ENCODE assay signal across 13 cellular contexts in the genomic region with DNA sequence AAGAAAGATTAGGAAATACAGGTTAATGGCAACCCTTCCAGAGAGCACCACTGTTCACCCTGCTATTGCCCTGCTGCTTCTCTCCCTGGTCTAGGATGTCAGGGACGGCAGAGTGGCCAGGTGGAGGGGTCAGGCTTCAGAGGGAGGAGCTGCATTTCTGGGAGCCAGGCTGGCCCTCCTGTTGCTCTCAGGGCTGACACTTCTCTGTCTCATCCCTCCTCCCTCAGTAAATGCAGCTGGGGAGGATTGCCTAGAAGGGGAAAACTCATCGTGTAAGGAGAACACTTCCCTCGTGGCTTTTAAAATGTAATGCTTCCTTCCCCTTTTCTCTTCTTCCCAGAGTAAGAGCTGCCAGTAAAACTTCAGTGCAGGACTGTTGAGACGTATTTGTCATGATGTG. TPM values are rescaled to one million over a fixed set of nuclear protein-coding genes. Genes with fewer than 3 reads are reported as not detected.
DNase-seq lines count a peak whose midpoint lies in the region; ATAC-seq, FAIRE-seq and TF ChIP-seq lines count a peak whose summit lies in the region.
"Had no signal": no experiment of that assay in that cellular context is flagged by ENCODE, and none has a peak within 500 bp of the region (broad histone marks: within the 10 kb centered on the region; RNA-seq: fewer than 3 reads in every experiment).

No MANE protein-coding gene starts in this region.

- peak overlapping the region in 6 of 7 donors; percentile 9 to 76 (median 48) for H3K27ac Mint-ChIP-seq in CD4-positive, alpha-beta memory T cell
- peak overlapping the region; percentile 54 to 87 (median 73) for H3K27ac Mint-ChIP-seq in nephron

- H3K36me3 ChIP-seq in CD4-positive, alpha-beta memory T cell (ENCODE audit: insufficient read depth, low read length): no peaks in the 10 kb centered on the region
- H3K36me3 ChIP-seq in BE2C: no peaks in the 10 kb centered on the region
- H3K36me3 ChIP-seq: pancreas had no signal

- CTCF ChIA-PET in CD4-positive, alpha-beta memory T cell (lab: Charles Lee; ENCODE audit: partially characterized antibody): interaction anchor here (1.1 to 2.7 kb wide), 4 partner anchors 13 to 17 kb away, joined by 3 to 7 read pairs (median 3); no protein-coding TSS in a partner anchor

- intact Hi-C loops in CD4-positive, alpha-beta memory T cell (cut with micrococcal nuclease): no loop called here

- ATAC-seq in GM19463 (IDR thresholded peaks at IDR 0.05; ENCODE audit: unreplicated experiment) (no peak), GM21526 (IDR thresholded peaks at IDR 0.05; ENCODE audit: low FRiP score, unreplicated experiment) (no peak)

- DNase-seq in CD4-positive, alpha-beta memory T cell: no peak
- DNase-seq in KBM-7 (peak; percentile 67), cerebellar cortex (ENCODE audit: low spot score) (peak; percentile 56), frontal cortex (ENCODE audit: low spot score in 2 of 2) (no peak), BE2C (no peak)
- DNase-seq: DND-41, NCI-H146, pancreas, RPMI8226 had no signal

- no peaks in the 10 kb centered on the region for H3K27me3 ChIP-seq in CD4-positive, alpha-beta memory T cell (ENCODE audit: insufficient read depth, low read length)
- H3K27me3 ChIP-seq in BE2C: no peaks in the 10 kb centered on the region
- H3K27me3 ChIP-seq: pancreas had no signal

- H3K27me3 Mint-ChIP-seq in CD4-positive, alpha-beta memory T cell: no peaks in the 10 kb centered on the region
- H3K27me3 Mint-ChIP-seq in nephron (ENCODE audit: low read depth): no peaks in the 10 kb centered on the region

- no peak overlapping the region for H3K4me3 ChIP-seq in CD4-positive, alpha-beta memory T cell (ENCODE audit: low read length in 2 of 2)
- no peak overlapping the region for H3K4me3 ChIP-seq in BE2C (ENCODE audit: low read depth, low read length)
- H3K4me3 ChIP-seq: pancreas had no signal

- TF ChIP-seq CTCF in nephron (IDR thresholded peaks at IDR 0.05; ENCODE audit: unreplicated experiment in 3 of 3): no peak
- TF ChIP-seq CTCF in BE2C (IDR thresholded peaks at IDR 0.05; ENCODE audit: low read depth, low read length): no peak

- in situ Hi-C loops in KBM-7 (cut with MboI; ENCODE audit: low pct_unique_long_range_greater_than_20kb, low sequenced_read_pairs): no loop called here

- peaks cover 98% of the 10 kb centered on the region for H3K4me1 ChIP-seq in CD4-positive, alpha-beta memory T cell (ENCODE audit: insufficient read depth, low read length)
- peaks cover 5% of the 10 kb centered on the region for H3K4me1 ChIP-seq in BE2C

- H3K27ac ChIP-seq in CD4-positive, alpha-beta memory T cell (ENCODE audit: low read depth, low read length): no peak overlapping the region
- H3K27ac ChIP-seq: pancreas had no signal

- H3K9me3 Mint-ChIP-seq in CD4-positive, alpha-beta memory T cell: peaks cover 0 to 3% (median 0%) of the 10 kb centered on the region in 8 donors
- no peaks in the 10 kb centered on the region for H3K9me3 Mint-ChIP-seq in nephron

- FAIRE-seq in frontal cortex (lab: Jason Lieb, UNC): no peak
- FAIRE-seq: pancreas had no signal

- peaks cover 2 to 4% of the 10 kb centered on the region in 2 donors for H3K36me3 Mint-ChIP-seq in CD4-positive, alpha-beta memory T cell
- H3K36me3 Mint-ChIP-seq in nephron (ENCODE audit: low read depth): no peaks in the 10 kb centered on the region

- H3K9me3 ChIP-seq in CD4-positive, alpha-beta memory T cell (ENCODE audit: control insufficient read depth in 1 of 2, low read length in 2 of 2): no peaks in the 10 kb centered on the region
- no peaks in the 10 kb centered on the region for H3K9me3 ChIP-seq in BE2C
- H3K9me3 ChIP-seq: pancreas had no signal

- POLR2A ChIA-PET in CD4-positive, alpha-beta memory T cell (lab: Charles Lee; ENCODE audit: partially characterized antibody): interaction anchor here (1.5 to 19.6 kb wide), 2 partner anchors 18 to 41 kb away, joined by 5 to 279 read pairs; a partner anchor contains a TSS

- H3K4me3 Mint-ChIP-seq in CD4-positive, alpha-beta memory T cell: peak overlapping the region in 5 of 8 donors; percentile 25 to 58 (median 47)
- H3K4me3 Mint-ChIP-seq in nephron: no peak overlapping the region

- H3K4me1 Mint-ChIP-seq in CD4-positive, alpha-beta memory T cell: peaks cover 72 to 98% (median 92%) of the 10 kb centered on the region in 4 donors
- peaks cover 81% of the 10 kb centered on the region for H3K4me1 Mint-ChIP-seq in nephron

RNA-seq across cellular contexts. Expression of a gene that starts 20.8 kb away (rescaled TPM):
- 10 to 100 TPM; 61.5 to 62.0 TPM for total RNA-seq in CD4-positive, alpha-beta memory T cell
- 10 to 100 TPM in 1 of 2 donors, 1 to 10 TPM in 1; 4.8 to 10.8 TPM for polyA plus RNA-seq in CD4-positive, alpha-beta memory T cell
- 4.9 TPM for total RNA-seq in frontal cortex
- polyA plus RNA-seq in BE2C (2012; ENCODE audit: insufficient read depth, insufficient read length, low read depth): 7.2 TPM

RNA-seq across cellular contexts. Expression of a gene that starts 57.5 kb away (rescaled TPM):
- total RNA-seq in CD4-positive, alpha-beta memory T cell: not detected
- not detected for polyA plus RNA-seq in CD4-positive, alpha-beta memory T cell
- 4.5 TPM for total RNA-seq in frontal cortex
- 0.36 TPM for polyA plus RNA-seq in BE2C (2012; ENCODE audit: insufficient read depth, insufficient read length, low read depth)
- total RNA-seq: pancreas had no signal
- polyA plus RNA-seq: pancreas, urinary bladder had no signal

Comparison
In these comparisons a context has a peak if more than half of its experiments do, and no peak if none do; other contexts are left out.
1. DNase-seq: peak in KBM-7 (single experiment) and cerebellar cortex (single experiment); none in CD4-positive, alpha-beta memory T cell (0 of 5), frontal cortex (0 of 2) and BE2C (single experiment).
2. H3K4me3 Mint-ChIP-seq: peak in CD4-positive, alpha-beta memory T cell (5 of 8); none in nephron (0 of 3).
3. RNA of a gene that starts 20.8 kb away (total RNA-seq): 61.5 to 62.0 TPM in CD4-positive, alpha-beta memory T cell; 4.9 TPM in frontal cortex (single experiment); every median in the first group is over 10 times any median in the second.